ENCODE assay signal across 19 cellular contexts in the genomic region with DNA sequence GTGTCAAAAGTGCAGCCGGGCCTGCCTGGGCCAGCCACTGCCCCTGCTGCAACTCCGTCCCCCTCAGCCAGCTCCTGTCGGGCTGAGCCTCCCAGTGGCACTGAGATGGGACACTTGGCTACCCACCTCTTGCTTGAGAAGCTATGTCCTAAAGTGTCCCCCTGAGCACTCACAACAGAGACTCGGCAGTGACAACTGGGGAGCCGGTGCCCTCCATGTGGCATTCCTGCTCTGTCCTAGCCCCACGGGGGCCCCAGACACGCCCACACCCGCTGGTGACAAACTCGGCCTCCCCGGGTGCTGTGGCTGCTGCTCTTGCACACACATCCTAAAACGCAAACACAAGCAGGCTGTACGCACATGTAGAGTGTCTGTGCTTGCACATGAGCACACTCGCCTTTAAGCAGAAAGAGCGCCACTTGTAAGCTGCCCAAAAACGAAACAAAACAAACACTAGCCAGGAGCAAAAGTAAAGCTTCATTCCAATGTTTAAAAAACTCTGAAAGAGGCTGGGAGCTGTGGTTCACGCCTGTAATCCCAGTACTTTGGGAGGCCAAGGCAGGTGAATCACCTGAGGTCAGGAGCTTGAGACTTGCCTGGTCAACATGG.
A peak's percentile ranks its signal among the peaks of the same experiment; 100 is the strongest.
DNase-seq lines count a peak whose midpoint lies in the region; ATAC-seq, FAIRE-seq and TF ChIP-seq lines count a peak whose summit lies in the region.
"Had no signal": no experiment of that assay in that cellular context is flagged by ENCODE, and none has a peak within 500 bp of the region (broad histone marks: within the 10 kb centered on the region; RNA-seq: fewer than 3 reads in every experiment).

No MANE protein-coding gene starts in this region.

- H3K9me3 ChIP-seq in RWPE2 (ENCODE audit: severe bottlenecking) (no peaks in the 10 kb centered on the region), H1 (ENCODE audit: insufficient read depth in 2 of 2, low read depth in 1 of 2, low read length in 1 of 2) (no peaks in the 10 kb centered on the region), neuronal stem cell (replicated peaks in 1 of 2; ENCODE audit: control insufficient read depth in 2 of 2, insufficient read depth in 1 of 2, low read depth in 1 of 2, low read length in 2 of 2) (no peaks in the 10 kb centered on the region), upper lobe of right lung (no peaks in the 10 kb centered on the region)

- no peak for TF ChIP-seq EP300 in H1 (IDR thresholded peaks at IDR 0.05; ENCODE audit: borderline replicate concordance in 1 of 2, low read depth in 2 of 2, low read length in 2 of 2)

- CTCF ChIA-PET in H1 (lab: Charles Lee; ENCODE audit: partially characterized antibody) = interaction anchor here (0.7 to 1.6 kb wide), 5 partner anchors 9 to 1230 kb away, joined by 3 to 7 read pairs (median 3); no protein-coding TSS in a partner anchor
- CTCF ChIA-PET in activated CD8-positive, alpha-beta memory T cell treated with anti-CD3 and anti-CD28 coated beads, Interleukin-2, amount 10 ng/mL, durations not matched to agents 7 days and 5 days (lab: Charles Lee) = no interaction called here

- H3K9ac ChIP-seq in H1 (replicated peaks in 1 of 4; ENCODE audit: extremely low read depth in 1 of 4, low read depth in 3 of 4, low read length in 3 of 4) (no peak overlapping the region), neuronal stem cell (ENCODE audit: low read depth, low read length, poor library complexity) (no peak overlapping the region)
- H3K9ac ChIP-seq: BLaER1 treated with 17β-estradiol and CSF1 and Interleukin-3, amounts not matched to agents 10 nM and 100 nM had no signal

- DNase-seq in RWPE2 (ENCODE audit: low spot score) (peak; percentile 42), H1 (ENCODE audit: low read depth in 1 of 2, low spot score in 2 of 2) (no peak), neuronal stem cell (ENCODE audit: low spot score) (no peak), upper lobe of right lung (no peak)
- DNase-seq in activated CD4-positive, alpha-beta T cell treated with anti-CD3 and anti-CD28 coated beads for 1 hour = no peak
- DNase-seq in activated CD8-positive, alpha-beta memory T cell treated with anti-CD3 and anti-CD28 coated beads, Interleukin-2, amount 10 ng/mL, durations not matched to agents 7 days and 5 days = no peak
- DNase-seq: CD4-positive, CD25-positive, alpha-beta regulatory T cell; CD8-positive, alpha-beta memory T cell; COR-L47; DMS 273 treated with DMSO at 0.1 percent for 48 hours; DMS53; DND-41; EL had no signal

- POLR2A ChIA-PET in H1 (lab: Charles Lee; ENCODE audit: partially characterized antibody) = no interaction called here

- H2BK12ac ChIP-seq in H1 (ENCODE audit: low read depth, low read length) (no peak overlapping the region), neuronal stem cell (ENCODE audit: low read length) (no peak overlapping the region)

- H3K4me3 ChIP-seq in RWPE2 (ENCODE audit: severe bottlenecking) (no peak overlapping the region), H1 (ENCODE audit: extremely low read depth in 1 of 4, insufficient read depth in 2 of 4, low read depth in 3 of 4, low read length in 4 of 4) (no peak overlapping the region), neuronal stem cell (ENCODE audit: low read length in 2 of 2) (no peak overlapping the region), upper lobe of right lung (no peak overlapping the region)
- H3K4me3 ChIP-seq: BLaER1 treated with 17β-estradiol and CSF1 and Interleukin-3, amounts not matched to agents 10 nM and 100 nM had no signal

- H3K56ac ChIP-seq in H1 (replicated peaks; ENCODE audit: insufficient read length, low read depth, low read length) = no peak overlapping the region

- no peak overlapping the region for H3K23ac ChIP-seq in H1 (ENCODE audit: insufficient read length)
- peak overlapping the region; percentile 25 for H3K23ac ChIP-seq in neuronal stem cell (ENCODE audit: low read depth, low read length, poor library complexity)

- H3K4me2 ChIP-seq in H1 (ENCODE audit: insufficient read depth in 1 of 2, low read depth in 2 of 2, low read length in 2 of 2) = no peak overlapping the region
- no peak overlapping the region for H3K4me2 ChIP-seq in neuronal stem cell (ENCODE audit: insufficient read depth, low read length, poor library complexity, severe bottlenecking)
- H3K4me2 ChIP-seq: BLaER1 treated with 17β-estradiol and CSF1 and Interleukin-3, amounts not matched to agents 10 nM and 100 nM had no signal

- H3K27me3 Mint-ChIP-seq in activated CD8-positive, alpha-beta memory T cell treated with anti-CD3 and anti-CD28 coated beads, Interleukin-2, amount 10 ng/mL, durations not matched to agents 7 days and 5 days = no peaks in the 10 kb centered on the region
- H3K27me3 Mint-ChIP-seq: CD4-positive, CD25-positive, alpha-beta regulatory T cell had no signal

- H2BK5ac ChIP-seq in H1 (ENCODE audit: low read depth, low read length) (no peak overlapping the region), neuronal stem cell (ENCODE audit: low read length) (no peak overlapping the region)

- no peak overlapping the region for H4K8ac ChIP-seq in H1 (ENCODE audit: extremely low read depth, insufficient read depth, low read length)
- no peak overlapping the region for H4K8ac ChIP-seq in neuronal stem cell (ENCODE audit: low read depth, low read length)

- H3K4ac ChIP-seq in H1 (replicated peaks; ENCODE audit: insufficient read length, low read depth, low read length) (no peak overlapping the region), neuronal stem cell (ENCODE audit: low read length) (no peak overlapping the region)

- H3K23me2 ChIP-seq in H1 (ENCODE audit: low read depth, low read length) = no peaks in the 10 kb centered on the region

- H2BK20ac ChIP-seq in H1 (ENCODE audit: low read length) = 0 out of 2 replicates have a peak overlapping the region, but pooled peaks have one; percentile 43

- H3K4me1 Mint-ChIP-seq in activated CD8-positive, alpha-beta memory T cell treated with anti-CD3 and anti-CD28 coated beads, Interleukin-2, amount 10 ng/mL, durations not matched to agents 7 days and 5 days = no peaks in the 10 kb centered on the region
- H3K4me1 Mint-ChIP-seq: B cell; CD4-positive, CD25-positive, alpha-beta regulatory T cell; CD8-positive, alpha-beta memory T cell had no signal

- H3K18ac ChIP-seq in H1 (ENCODE audit: extremely low read depth, low read length) (no peak overlapping the region), neuronal stem cell (ENCODE audit: low read length) (peak overlapping the region; percentile 65)

- no peak for TF ChIP-seq POLR2A in H1 (IDR thresholded peaks at IDR 0.05; ENCODE audit: control extremely low read depth in 1 of 2, low read depth in 2 of 2, low read length in 2 of 2)

- H3K27me3 ChIP-seq in RWPE2 (ENCODE audit: insufficient read depth, poor library complexity, severe bottlenecking) (peaks cover 88% of the 10 kb centered on the region), H1 (replicated peaks in 1 of 4; ENCODE audit: control insufficient read depth in 3 of 4, extremely low read depth in 1 of 4, insufficient read depth in 3 of 4, low read length in 3 of 4) (no peaks in the 10 kb centered on the region), neuronal stem cell (ENCODE audit: control insufficient read depth in 3 of 3, insufficient read depth in 3 of 3, low read depth in 1 of 3, low read length in 3 of 3) (peaks cover 0 to 41% (median 0%) of the 10 kb centered on the region in 3 experiments), upper lobe of right lung (peaks cover 10% of the 10 kb centered on the region)

- H2BK15ac ChIP-seq in H1 (ENCODE audit: low read length) = no peak overlapping the region
- H2BK15ac ChIP-seq in neuronal stem cell (ENCODE audit: low read length) = no peak overlapping the region

- no peaks in the 10 kb centered on the region for H4K20me1 ChIP-seq in H1 (replicated peaks in 1 of 2; ENCODE audit: control insufficient read depth in 1 of 2, insufficient read depth in 2 of 2, low read length in 2 of 2)

- no peak overlapping the region for H3K27ac Mint-ChIP-seq in activated CD8-positive, alpha-beta memory T cell treated with anti-CD3 and anti-CD28 coated beads, Interleukin-2, amount 10 ng/mL, durations not matched to agents 7 days and 5 days
- H3K27ac Mint-ChIP-seq: B cell; CD4-positive, CD25-positive, alpha-beta regulatory T cell; CD8-positive, alpha-beta memory T cell had no signal

- no peak overlapping the region for H2BK120ac ChIP-seq in H1 (replicated peaks; ENCODE audit: low read depth, low read length)
- no peak overlapping the region for H2BK120ac ChIP-seq in neuronal stem cell (ENCODE audit: low read depth, low read length)

- intact Hi-C loops in upper lobe of right lung (cut with DNase I) = no loop called here

- H4K5ac ChIP-seq in H1 (ENCODE audit: insufficient read length, low read depth, low read length) = no peak overlapping the region

- no peak overlapping the region for H2AFZ ChIP-seq in H1 (ENCODE audit: low read length)
- H2AFZ ChIP-seq in neuronal stem cell (ENCODE audit: low read length) = no peak overlapping the region

- H3K4me1 ChIP-seq in RWPE2 (ENCODE audit: insufficient read depth, poor library complexity, severe bottlenecking) (no peaks in the 10 kb centered on the region), H1 (replicated peaks in 1 of 4; ENCODE audit: control insufficient read depth in 3 of 4, insufficient read depth in 4 of 4, low read length in 3 of 4) (no peaks in the 10 kb centered on the region; a peak in 1 of 7 replicates), neuronal stem cell (ENCODE audit: control insufficient read depth in 2 of 2, insufficient read depth in 1 of 2, low read depth in 1 of 2, low read length in 2 of 2) (no peaks in the 10 kb centered on the region), upper lobe of right lung (no peaks in the 10 kb centered on the region)

- no peaks in the 10 kb centered on the region for H3K79me2 ChIP-seq in H1 (ENCODE audit: control insufficient read depth in 1 of 2, insufficient read depth in 2 of 2, low read length in 2 of 2)

- WGBS in H1 (ENCODE audit: extremely low coverage in 1 of 2, insufficient coverage in 1 of 2, insufficient read length in 1 of 2, insufficient replicate concordance in 2 of 2, low coverage in 1 of 2, low lambda C conversion rate in 2 of 2, missing lambda C conversion rate in 1 of 2), 2 experiments = 82% methylated on average over 16 of the region's 16 CpGs; no CpG with 5 or more reads in 1 of the 2 experiments
- no CpG with 5 or more reads among the region's 16 CpGs for WGBS in neuronal stem cell (ENCODE audit: extremely low coverage in 2 of 2, insufficient read length in 2 of 2, insufficient replicate concordance in 1 of 2), 2 donors

- TF ChIP-seq RAD21 in H1 (IDR thresholded peaks at IDR 0.05 in 1 of 2, conservative IDR thresholded peaks at IDR 0.05 in 1 of 2; ENCODE audit: low read depth in 2 of 2, low read length in 2 of 2) = no peak

- ATAC-seq in RWPE2 (ENCODE audit: low read depth) (no peak), upper lobe of right lung (peak; percentile 44), HG02763 (IDR thresholded peaks at IDR 0.05; ENCODE audit: unreplicated experiment) (no peak)
- ATAC-seq in activated CD8-positive, alpha-beta memory T cell treated with anti-CD3 and anti-CD28 coated beads, Interleukin-2, amount 10 ng/mL, durations not matched to agents 7 days and 5 days = no peak
- ATAC-seq: HCT116 had no signal

- no peak for FAIRE-seq in H1 (lab: Jason Lieb, UNC)
- FAIRE-seq: GM12891, GM19239 had no signal

- no peak overlapping the region for H3K27ac ChIP-seq in RWPE2 (ENCODE audit: poor library complexity, severe bottlenecking)
- no peak overlapping the region for H3K27ac ChIP-seq in H1 (ENCODE audit: low read depth, low read length)
- H3K27ac ChIP-seq in neuronal stem cell (replicated peaks; ENCODE audit: low read length) = no peak overlapping the region
- no peak overlapping the region for H3K27ac ChIP-seq in upper lobe of right lung
- H3K27ac ChIP-seq: BLaER1 treated with 17β-estradiol and CSF1 and Interleukin-3, amounts not matched to agents 10 nM and 100 nM had no signal

- H3K36me3 Mint-ChIP-seq in activated CD8-positive, alpha-beta memory T cell treated with anti-CD3 and anti-CD28 coated beads, Interleukin-2, amount 10 ng/mL, durations not matched to agents 7 days and 5 days = no peaks in the 10 kb centered on the region
- H3K36me3 Mint-ChIP-seq: CD4-positive, CD25-positive, alpha-beta regulatory T cell had no signal

- no peaks in the 10 kb centered on the region for H3K79me1 ChIP-seq in H1 (ENCODE audit: low read depth, low read length)
- no peaks in the 10 kb centered on the region for H3K79me1 ChIP-seq in neuronal stem cell (ENCODE audit: low read depth, low read length)

- no peak overlapping the region for H3K4me3 Mint-ChIP-seq in activated CD8-positive, alpha-beta memory T cell treated with anti-CD3 and anti-CD28 coated beads, Interleukin-2, amount 10 ng/mL, durations not matched to agents 7 days and 5 days
- H3K4me3 Mint-ChIP-seq: B cell; CD4-positive, CD25-positive, alpha-beta regulatory T cell; CD8-positive, alpha-beta memory T cell had no signal

- H3K9me3 Mint-ChIP-seq in activated CD8-positive, alpha-beta memory T cell treated with anti-CD3 and anti-CD28 coated beads, Interleukin-2, amount 10 ng/mL, durations not matched to agents 7 days and 5 days (ENCODE audit: low read depth) = no peaks in the 10 kb centered on the region

- H3K36me3 ChIP-seq in RWPE2 (ENCODE audit: low read depth) (no peaks in the 10 kb centered on the region), H1 (ENCODE audit: control insufficient read depth in 2 of 4, insufficient read depth in 4 of 4, low read length in 3 of 4) (no peaks in the 10 kb centered on the region), neuronal stem cell (replicated peaks in 1 of 2; ENCODE audit: control insufficient read depth in 2 of 2, insufficient read depth in 2 of 2, low read length in 2 of 2) (no peaks in the 10 kb centered on the region), upper lobe of right lung (no peaks in the 10 kb centered on the region)

- no peak overlapping the region for H4K91ac ChIP-seq in H1 (replicated peaks; ENCODE audit: insufficient read length, low read length)
- no peak overlapping the region for H4K91ac ChIP-seq in neuronal stem cell (ENCODE audit: low read depth, low read length, poor library complexity)

- TF ChIP-seq CTCF in RWPE2 (IDR thresholded peaks at IDR 0.05; ENCODE audit: poor library complexity, severe bottlenecking) (no peak), H1 (IDR thresholded peaks at IDR 0.05; ENCODE audit: control extremely low read depth in 1 of 3, insufficient read depth in 1 of 3, low read depth in 1 of 3, low read length in 3 of 3) (no peak), upper lobe of right lung (IDR thresholded peaks at IDR 0.05) (no peak)

- no peak overlapping the region for H3K14ac ChIP-seq in H1 (ENCODE audit: insufficient read length)
- H3K14ac ChIP-seq in neuronal stem cell (ENCODE audit: low read length) = peak overlapping the region; percentile 78

- no peak overlapping the region for H2AK5ac ChIP-seq in H1 (ENCODE audit: low read depth, low read length)
- H2AK5ac ChIP-seq in neuronal stem cell (ENCODE audit: low read depth, low read length) = no peak overlapping the region
